ENCODE assay signal across 13 cellular contexts in the genomic region with DNA sequence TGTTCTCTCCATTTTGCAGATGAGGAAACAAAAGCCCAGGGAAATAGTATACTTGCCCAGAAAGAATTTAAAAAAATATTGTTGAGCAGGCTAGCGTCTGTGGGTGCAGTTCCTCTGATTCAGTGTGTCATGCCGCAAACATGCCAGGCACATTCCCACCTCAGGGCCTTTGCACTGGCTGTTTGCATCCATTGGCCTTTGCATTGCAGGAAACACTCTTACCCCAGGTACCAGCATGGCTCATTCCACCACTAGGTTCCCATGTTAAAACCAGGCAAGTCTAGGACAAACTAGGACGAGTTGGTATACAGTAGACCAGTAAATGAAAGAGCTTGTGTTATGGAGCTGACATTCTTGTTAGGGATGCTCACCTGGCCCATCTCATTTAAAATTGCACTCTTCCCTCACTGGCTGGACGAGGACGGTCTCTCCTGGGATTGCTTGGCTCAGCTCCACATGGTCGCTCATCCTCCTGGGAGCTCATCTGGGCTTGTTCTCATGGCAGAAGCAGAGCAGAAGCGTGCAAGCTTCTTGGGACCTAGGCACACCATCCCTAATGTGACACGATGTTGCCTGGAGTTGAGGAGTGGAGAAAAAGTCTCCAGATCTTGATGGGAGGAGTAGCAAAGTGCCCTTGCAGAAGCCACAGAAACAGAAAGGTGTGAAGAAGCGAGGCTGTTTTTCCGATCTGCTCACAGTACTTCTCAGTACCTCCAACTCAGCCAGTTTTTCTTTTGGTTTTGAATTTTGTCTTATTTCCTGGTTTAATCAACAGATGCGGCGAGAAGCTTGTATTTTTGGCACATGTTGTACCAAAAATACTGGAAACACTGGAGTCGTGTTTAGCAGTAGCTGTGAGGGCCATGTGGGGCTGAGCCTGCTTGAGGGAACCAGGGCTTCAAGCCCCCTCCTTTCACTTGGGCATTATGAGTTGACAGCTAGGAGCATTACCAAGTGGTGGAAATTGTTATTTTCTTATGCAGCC. TPM values are rescaled to one million over a fixed set of nuclear protein-coding genes. Genes with fewer than 3 reads are reported as not detected.
DNase-seq lines count a peak whose midpoint lies in the region; ATAC-seq and TF ChIP-seq lines count a peak whose summit lies in the region.
"Had no signal": no experiment of that assay in that cellular context is flagged by ENCODE, and none has a peak within 500 bp of the region (broad histone marks: within the 10 kb centered on the region; RNA-seq: fewer than 3 reads in every experiment).

No MANE protein-coding gene starts in this region.

- H3K27me3 Mint-ChIP-seq in CD8-positive, alpha-beta T cell (ENCODE audit: low read depth), result no peaks in the 10 kb centered on the region
- no peaks in the 10 kb centered on the region for H3K27me3 Mint-ChIP-seq in activated CD8-positive, alpha-beta T cell treated with anti-CD3 and anti-CD28 coated beads, Interleukin-2, amount 10 ng/mL, durations not matched to agents 7 days and 5 days (ENCODE audit: low read depth)
- H3K27me3 Mint-ChIP-seq in naive B cell, result no peaks in the 10 kb centered on the region

- H3K27ac ChIP-seq in CD8-positive, alpha-beta T cell (ENCODE audit: low read depth, low read length), result peak overlapping the region; percentile 64
- H3K27ac ChIP-seq: tibial nerve had no signal

- in situ Hi-C loops in ACHN (cut with HindIII; ENCODE audit: low pct_ligation_motif_present, low pct_unique_long_range_greater_than_20kb, low sequenced_read_pairs), result no loop called here

- peaks cover 8% of the 10 kb centered on the region for H3K36me3 ChIP-seq in CD8-positive, alpha-beta T cell (ENCODE audit: insufficient read depth, low read length)
- H3K36me3 ChIP-seq: tibial nerve had no signal

- peak overlapping the region; percentile 69 for H3K4me3 Mint-ChIP-seq in CD8-positive, alpha-beta T cell
- peak overlapping the region; percentile 48 for H3K4me3 Mint-ChIP-seq in activated CD8-positive, alpha-beta T cell treated with anti-CD3 and anti-CD28 coated beads, Interleukin-2, amount 10 ng/mL, durations not matched to agents 7 days and 5 days
- H3K4me3 Mint-ChIP-seq in naive B cell, result peak overlapping the region in 7 of 8 donors; percentile 14 to 85 (median 33)

- CTCF ChIA-PET in CD8-positive, alpha-beta T cell (lab: Charles Lee), result interaction anchor here (1.2 to 3.2 kb wide), 6 partner anchors 11 to 90 kb away, joined by 4 to 20 read pairs (median 6); partner anchors contain the start of gene ZNF831
- CTCF ChIA-PET in activated CD8-positive, alpha-beta T cell treated with anti-CD3 and anti-CD28 coated beads, Interleukin-2, amount 10 ng/mL, durations not matched to agents 7 days and 5 days (lab: Charles Lee), result interaction anchor here (0.9 to 2.1 kb wide), 12 partner anchors 8 to 90 kb away, joined by 3 to 16 read pairs (median 7); no protein-coding TSS in a partner anchor

- H3K27ac Mint-ChIP-seq in CD8-positive, alpha-beta T cell, result peak overlapping the region; percentile 94
- H3K27ac Mint-ChIP-seq in activated CD8-positive, alpha-beta T cell treated with anti-CD3 and anti-CD28 coated beads, Interleukin-2, amount 10 ng/mL, durations not matched to agents 7 days and 5 days, result peak overlapping the region; percentile 86
- H3K27ac Mint-ChIP-seq in naive B cell, result peak overlapping the region in 5 of 6 donors; percentile 33 to 76 (median 60)

- peak in 3 of 7 experiments; percentile 46 to 55 (median 48) for DNase-seq in CD8-positive, alpha-beta T cell
- DNase-seq in activated CD8-positive, alpha-beta T cell treated with anti-CD3 and anti-CD28 coated beads, Interleukin-2, amount 10 ng/mL, durations not matched to agents 7 days and 5 days, result peak; percentile 63
- no peak for DNase-seq in naive B cell
- DNase-seq in GM20000 (ENCODE audit: low spot score), result no peak
- no peak for DNase-seq in NCI-H128 (lab: John Stamatoyannopoulos, UW; ENCODE audit: unreplicated experiment)
- DNase-seq in ACHN, result no peak
- DNase-seq: midbrain, NCI-H1417 treated with DMSO at 0.1 percent for 48 hours, NCI-H524 had no signal

- no peaks in the 10 kb centered on the region for H3K27me3 ChIP-seq in CD8-positive, alpha-beta T cell (ENCODE audit: insufficient read depth, low read length)
- H3K27me3 ChIP-seq: tibial nerve had no signal

- H3K4me3 ChIP-seq in CD8-positive, alpha-beta T cell (ENCODE audit: low read depth, low read length), result no peak overlapping the region
- H3K4me3 ChIP-seq: tibial nerve had no signal

- H3K36me3 Mint-ChIP-seq in CD8-positive, alpha-beta T cell, result peaks cover 91% of the 10 kb centered on the region
- H3K36me3 Mint-ChIP-seq in activated CD8-positive, alpha-beta T cell treated with anti-CD3 and anti-CD28 coated beads, Interleukin-2, amount 10 ng/mL, durations not matched to agents 7 days and 5 days (ENCODE audit: low read depth), result peaks cover 69% of the 10 kb centered on the region
- peaks cover 7 to 26% of the 10 kb centered on the region in 2 donors for H3K36me3 Mint-ChIP-seq in naive B cell

- peak; percentile 76 for ATAC-seq in CD8-positive, alpha-beta T cell
- peak; percentile 48 for ATAC-seq in GM19324 (IDR thresholded peaks at IDR 0.05; ENCODE audit: low FRiP score, unreplicated experiment)
- ATAC-seq in activated CD8-positive, alpha-beta T cell treated with anti-CD3 and anti-CD28 coated beads, Interleukin-2, amount 10 ng/mL, durations not matched to agents 7 days and 5 days, result peak; percentile 90
- peak; percentile 33 to 48 for ATAC-seq in naive B cell (ENCODE audit: low read depth in 2 of 2)
- no peak for ATAC-seq in HG02973 (IDR thresholded peaks at IDR 0.05; ENCODE audit: unreplicated experiment)

- intact Hi-C loops in CD8-positive, alpha-beta T cell (cut with DNase I, micrococcal nuclease), result loop anchor here (1.0 to 5.0 kb wide), 2 partner anchors 11 to 35 kb away; no protein-coding TSS in a partner anchor

- H3K4me1 Mint-ChIP-seq in CD8-positive, alpha-beta T cell (ENCODE audit: low read depth), result peaks cover 94% of the 10 kb centered on the region
- peaks cover 73% of the 10 kb centered on the region for H3K4me1 Mint-ChIP-seq in activated CD8-positive, alpha-beta T cell treated with anti-CD3 and anti-CD28 coated beads, Interleukin-2, amount 10 ng/mL, durations not matched to agents 7 days and 5 days (ENCODE audit: low read depth)
- H3K4me1 Mint-ChIP-seq in naive B cell, result peaks cover 31 to 48% (median 33%) of the 10 kb centered on the region in 3 donors

- H3K9me3 Mint-ChIP-seq in CD8-positive, alpha-beta T cell, result no peaks in the 10 kb centered on the region
- no peaks in the 10 kb centered on the region for H3K9me3 Mint-ChIP-seq in activated CD8-positive, alpha-beta T cell treated with anti-CD3 and anti-CD28 coated beads, Interleukin-2, amount 10 ng/mL, durations not matched to agents 7 days and 5 days (ENCODE audit: insufficient read depth)
- no peaks in the 10 kb centered on the region for H3K9me3 Mint-ChIP-seq in naive B cell

- H3K4me1 ChIP-seq in CD8-positive, alpha-beta T cell (ENCODE audit: insufficient read depth, low read length), result peaks cover 75% of the 10 kb centered on the region

- POLR2A ChIA-PET in CD8-positive, alpha-beta T cell (lab: Charles Lee), result interaction anchor here (0.8 to 2.1 kb wide), 8 partner anchors 10 to 146 kb away, joined by 3 to 15 read pairs (median 4); partner anchors contain the start of genes ATP5F1E and ZNF831
- POLR2A ChIA-PET in activated CD8-positive, alpha-beta T cell treated with anti-CD3 and anti-CD28 coated beads, Interleukin-2, amount 10 ng/mL, durations not matched to agents 7 days and 5 days (lab: Charles Lee), result interaction anchor here (0.5 to 3.4 kb wide), 6 partner anchors 8 to 286 kb away, joined by 3 to 21 read pairs (median 4); partner anchors contain the start of gene ZNF831

- H3K9me3 ChIP-seq in CD8-positive, alpha-beta T cell (ENCODE audit: low read length), result no peaks in the 10 kb centered on the region
- H3K9me3 ChIP-seq: tibial nerve had no signal

- TF ChIP-seq CTCF in CD8-positive, alpha-beta T cell (IDR thresholded peaks at IDR 0.05), result no peak
- TF ChIP-seq CTCF in GM20000 (IDR thresholded peaks at IDR 0.05; ENCODE audit: extremely low read depth, missing control alignments), result no peak

RNA-seq across cellular contexts. Expression of gene ZNF831, which starts 13.9 kb away (rescaled TPM):
- 10 to 100 TPM; 15.3 to 16.3 TPM for total RNA-seq in CD8-positive, alpha-beta T cell
- 1 to 10 TPM; 8.6 to 9.2 TPM for total RNA-seq in activated CD8-positive, alpha-beta T cell treated with anti-CD3 and anti-CD28 coated beads, Interleukin-2, amount 10 ng/mL, durations not matched to agents 7 days and 5 days
- 1 to 10 TPM in 4 of 6 donors, under 1 TPM in 2; 0.66 to 2.6 (median 2.3) TPM for polyA plus RNA-seq in naive B cell (ENCODE audit: low read depth in 6 of 6)
- total RNA-seq: RPMI7951 had no signal
